In the genomic region with DNA sequence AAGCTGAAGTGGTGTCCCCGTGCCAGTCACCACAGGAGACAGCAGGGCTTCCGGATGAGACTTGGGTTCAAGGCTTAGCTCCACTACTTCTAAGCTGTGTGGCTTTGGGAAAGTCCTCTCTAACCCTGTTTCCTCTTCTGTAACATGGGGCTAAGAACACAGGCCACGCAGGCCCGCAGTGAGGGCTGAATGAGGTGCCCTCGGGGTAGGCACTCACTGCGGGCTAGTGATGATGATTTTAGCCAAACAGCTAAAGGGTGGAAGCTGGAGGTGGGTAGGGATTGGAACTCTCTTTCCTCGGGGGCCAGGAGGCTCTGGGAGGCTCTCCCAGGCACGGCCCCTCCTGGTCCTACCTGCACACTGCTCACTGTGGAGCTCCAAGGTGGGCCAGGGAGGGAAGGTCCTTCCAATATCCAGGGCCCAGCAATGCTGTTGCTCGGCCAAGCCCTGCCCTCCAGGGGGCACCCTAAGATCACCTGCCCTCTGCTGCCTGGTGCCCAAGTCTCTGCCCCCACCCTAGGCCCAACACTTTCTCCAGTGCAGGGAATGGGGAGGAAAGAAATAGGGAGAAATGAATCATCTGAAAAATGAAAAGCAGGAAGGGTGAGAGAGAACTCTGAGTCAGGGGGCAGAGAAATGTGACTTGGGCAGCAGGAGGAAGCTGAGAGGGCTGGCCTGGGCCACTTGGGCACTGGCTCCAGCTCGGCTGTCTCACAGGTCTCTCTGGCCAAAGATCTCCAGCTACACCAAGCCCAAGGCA, we compare ENCODE assay signal across 8 cellular contexts. TPM values are rescaled to one million over a fixed set of nuclear protein-coding genes. Genes with fewer than 3 reads are reported as not detected.
A peak's percentile ranks its signal among the peaks of the same experiment; 100 is the strongest.
DNase-seq lines count a peak whose midpoint lies in the region; ATAC-seq, FAIRE-seq and TF ChIP-seq lines count a peak whose summit lies in the region.

No MANE protein-coding gene starts in this region.

- H4K20me1 ChIP-seq in endothelial cell of umbilical vein (replicated peaks; ENCODE audit: control insufficient read depth, extremely low read depth, insufficient read depth, low read length) = no peaks in the 10 kb centered on the region

- no peak overlapping the region for H3K4me2 ChIP-seq in endothelial cell of umbilical vein (ENCODE audit: insufficient read depth, low read length)

- H3K9ac ChIP-seq in endothelial cell of umbilical vein (replicated peaks; ENCODE audit: extremely low read depth, insufficient read depth, low read length) = peak overlapping the region; percentile 28

- intact Hi-C loops in endothelial cell of umbilical vein (cut with micrococcal nuclease) (loop anchor here (1.0 kb wide), 6 partner anchors 9 to 193 kb away; partner anchors contain the start of gene TRAPPC3), uterus (cut with DNase I; ENCODE audit: low total_unique reads) (loop anchor here (5.0 kb wide), 1 partner anchor 80 kb away; no protein-coding TSS in a partner anchor)

- dilution Hi-C loops in endothelial cell of umbilical vein (cut with MboI; ENCODE audit: extremely low pct_ligation_motif_present, low sequenced_read_pairs) = no loop called here

- no peaks in the 10 kb centered on the region for H3K36me3 Mint-ChIP-seq in natural killer cell treated with Interleukin-12 subunit alpha and Interleukin-12 subunit beta and Interleukin-15 and Interleukin-18, amount 100 ng/mL, for 72 hours

- H3K9me3 Mint-ChIP-seq in natural killer cell treated with Interleukin-12 subunit alpha and Interleukin-12 subunit beta and Interleukin-15 and Interleukin-18, amount 100 ng/mL, for 72 hours = no peaks in the 10 kb centered on the region

- no peaks in the 10 kb centered on the region for H3K9me1 ChIP-seq in endothelial cell of umbilical vein (replicated peaks; ENCODE audit: control insufficient read depth, extremely low read depth, insufficient read depth, low read length)

- H3K4me1 Mint-ChIP-seq in natural killer cell treated with Interleukin-12 subunit alpha and Interleukin-12 subunit beta and Interleukin-15 and Interleukin-18, amount 100 ng/mL, for 72 hours (ENCODE audit: low read depth in 2 of 2) = peaks cover 3 to 15% of the 10 kb centered on the region in 2 donors

- H3K4me3 Mint-ChIP-seq in natural killer cell treated with Interleukin-12 subunit alpha and Interleukin-12 subunit beta and Interleukin-15 and Interleukin-18, amount 100 ng/mL, for 72 hours = no peak overlapping the region

- peak; percentile 49 for TF ChIP-seq POLR2A in endothelial cell of umbilical vein (IDR thresholded peaks at IDR 0.05; ENCODE audit: low read depth, low read length)
- no peak for TF ChIP-seq POLR2A in uterus (IDR thresholded peaks at IDR 0.05)

- H3K27me3 Mint-ChIP-seq in natural killer cell treated with Interleukin-12 subunit alpha and Interleukin-12 subunit beta and Interleukin-15 and Interleukin-18, amount 100 ng/mL, for 72 hours = no peaks in the 10 kb centered on the region

- H3K4me1 ChIP-seq in endothelial cell of umbilical vein (ENCODE audit: control insufficient read depth, extremely low read depth, insufficient read depth, low read length) (peaks cover 28% of the 10 kb centered on the region), uterus (no peaks in the 10 kb centered on the region)

- peak; percentile 99 for FAIRE-seq in endothelial cell of umbilical vein (lab: Jason Lieb, UNC)

- DNase-seq in EH (ENCODE audit: low read depth) (peak; percentile 90), LNCaP clone FGC (ENCODE audit: low read depth) (no peak), endothelial cell of umbilical vein (ENCODE audit: low read depth, low spot score) (peak; percentile 95), uterus (peak; percentile 40 to 43), NCI-H1436 treated with DMSO at 0.1 percent for 48 hours (lab: John Stamatoyannopoulos, UW) (no peak), GM19238 (ENCODE audit: insufficient read length, low spot score) (no peak)
- peak; percentile 63 for DNase-seq in activated CD4-positive, alpha-beta T cell treated with anti-CD3 and anti-CD28 coated beads, Interleukin-2, amount 50 U/mL, for 1 hour
- DNase-seq in natural killer cell treated with Interleukin-12 subunit alpha and Interleukin-12 subunit beta and Interleukin-15 and Interleukin-18, amount 100 ng/mL, for 72 hours (ENCODE audit: low spot score) = no peak

- TF ChIP-seq CTCF in LNCaP clone FGC (IDR thresholded peaks at IDR 0.05; ENCODE audit: control insufficient read depth, extremely low read depth, insufficient read depth) (peak; percentile 66), endothelial cell of umbilical vein (IDR thresholded peaks at IDR 0.05; ENCODE audit: extremely low read depth in 1 of 2, insufficient read depth in 1 of 2, low read depth in 1 of 2, low read length in 2 of 2) (peak; percentile 88 to 89), uterus (IDR thresholded peaks at IDR 0.05) (peak; percentile 36 to 73 (median 58))

- POLR2A ChIA-PET in endothelial cell of umbilical vein (lab: Charles Lee) = interaction anchor here (0.8 to 1.4 kb wide), 4 partner anchors 8 to 44 kb away, joined by 3 to 5 read pairs (median 4); no protein-coding TSS in a partner anchor

- CTCF ChIA-PET in endothelial cell of umbilical vein (lab: Charles Lee) = interaction anchor here (0.6 to 6.8 kb wide), 38 partner anchors 9 to 193 kb away, joined by 3 to 152 read pairs (median 6); partner anchors contain the start of genes EVA1B, LSM10, MRPS15 and OSCP1

- H3K9me3 ChIP-seq in endothelial cell of umbilical vein (replicated peaks; ENCODE audit: control insufficient read depth, insufficient read depth, low read length) (no peaks in the 10 kb centered on the region), uterus (no peaks in the 10 kb centered on the region)

- peak; percentile 62 to 71 for ATAC-seq in natural killer cell treated with Interleukin-12 subunit alpha and Interleukin-12 subunit beta and Interleukin-15 and Interleukin-18, amount 100 ng/mL, for 72 hours

- H3K79me2 ChIP-seq in endothelial cell of umbilical vein (ENCODE audit: control insufficient read depth, insufficient read depth, low read length) = no peaks in the 10 kb centered on the region

- BruUV-seq in endothelial cell of umbilical vein (replicated peaks; lab: Mats Ljungman, UMichigan) = no TSS peak

- H3K36me3 ChIP-seq in endothelial cell of umbilical vein (ENCODE audit: control insufficient read depth in 2 of 2, extremely low read depth in 1 of 2, insufficient read depth in 2 of 2, low read length in 2 of 2) (peaks cover 2 to 15% of the 10 kb centered on the region in 2 experiments), uterus (no peaks in the 10 kb centered on the region)

- H3K4me3 ChIP-seq in LNCaP clone FGC (ENCODE audit: low read depth, low read length) (no peak overlapping the region), endothelial cell of umbilical vein (replicated peaks in 1 of 3; ENCODE audit: insufficient read depth in 1 of 3, low read depth in 1 of 3, low read length in 3 of 3) (no peak overlapping the region), uterus (no peak overlapping the region)

- H3K27ac Mint-ChIP-seq in natural killer cell treated with Interleukin-12 subunit alpha and Interleukin-12 subunit beta and Interleukin-15 and Interleukin-18, amount 100 ng/mL, for 72 hours = no peak overlapping the region

- H2AFZ ChIP-seq in endothelial cell of umbilical vein (ENCODE audit: low read depth, low read length) = no peak overlapping the region

- H3K27me3 ChIP-seq in endothelial cell of umbilical vein (ENCODE audit: control insufficient read depth in 2 of 2, insufficient read depth in 2 of 2, low read length in 2 of 2) = no peaks in the 10 kb centered on the region
- H3K27me3 ChIP-seq in uterus = no peaks in the 10 kb centered on the region

- H3K27ac ChIP-seq in endothelial cell of umbilical vein (ENCODE audit: insufficient read depth, low read depth, low read length) (peak overlapping the region; percentile 85), uterus (no peak overlapping the region)

RNA-seq across cellular contexts. Expression of gene EVA1B, which starts 19.2 kb away (rescaled TPM):
- total RNA-seq in endothelial cell of umbilical vein = 63.2 and 64.7 TPM in 2 replicates
- 132 and 255 TPM in 2 replicates for polyA plus RNA-seq in endothelial cell of umbilical vein
- polyA plus RNA-seq in endothelial cell of umbilical vein (2011; cell fraction: cytosol; rRNA removed) = 42.8 and 79.0 TPM in 2 replicates
- polyA plus RNA-seq in endothelial cell of umbilical vein (2011; cell fraction: nucleus; rRNA removed) = 14.7 and 18.7 TPM in 2 replicates
- polyA plus RNA-seq in endothelial cell of umbilical vein (2012) = 37.9 and 66.8 TPM in 2 replicates
- 9.2 and 12.4 TPM in 2 replicates for polyA minus RNA-seq in endothelial cell of umbilical vein
- 3.6 TPM for polyA minus RNA-seq in endothelial cell of umbilical vein (2011; cell fraction: cytosol; rRNA and poly(A)+ RNA removed)
- polyA minus RNA-seq in endothelial cell of umbilical vein (2011; cell fraction: nucleus; rRNA and poly(A)+ RNA removed) = 2.0 and 3.8 TPM in 2 replicates
- total RNA-seq in natural killer cell treated with Interleukin-12 subunit alpha and Interleukin-12 subunit beta and Interleukin-15 and Interleukin-18, amount 100 ng/mL, for 72 hours = 1 to 10 TPM; 5.8 to 6.3 TPM
- total RNA-seq in uterus = 100 to 1,000 TPM in 1 of 4 donors, 10 to 100 TPM in 3; 20.9 to 122 (median 62.4) TPM

RNA-seq across cellular contexts. Expression of gene SH3D21, which starts 36.4 kb away (rescaled TPM):
- total RNA-seq in endothelial cell of umbilical vein = 5.1 and 7.2 TPM in 2 replicates
- 1.6 and 1.8 TPM in 2 replicates for polyA plus RNA-seq in endothelial cell of umbilical vein
- 0.72 and 0.76 TPM in 2 replicates for polyA plus RNA-seq in endothelial cell of umbilical vein (2011; cell fraction: cytosol; rRNA removed)
- 26.0 and 27.2 TPM in 2 replicates for polyA plus RNA-seq in endothelial cell of umbilical vein (2011; cell fraction: nucleus; rRNA removed)
- polyA plus RNA-seq in endothelial cell of umbilical vein (2012) = 3.2 and 4.3 TPM in 2 replicates
- 0.68 and 1.5 TPM in 2 replicates for polyA minus RNA-seq in endothelial cell of umbilical vein
- 0.61 TPM for polyA minus RNA-seq in endothelial cell of umbilical vein (2011; cell fraction: cytosol; rRNA and poly(A)+ RNA removed)
- 3.9 and 5.1 TPM in 2 replicates for polyA minus RNA-seq in endothelial cell of umbilical vein (2011; cell fraction: nucleus; rRNA and poly(A)+ RNA removed)
- total RNA-seq in natural killer cell treated with Interleukin-12 subunit alpha and Interleukin-12 subunit beta and Interleukin-15 and Interleukin-18, amount 100 ng/mL, for 72 hours = 10 to 100 TPM; 12.6 to 18.6 TPM
- total RNA-seq in uterus = 10 to 100 TPM in 2 of 4 donors, not detected in 2; 11.3 to 11.8 TPM

RNA-seq across cellular contexts. Expression of gene STK40, which starts 43.1 kb away (rescaled TPM):
- total RNA-seq in endothelial cell of umbilical vein (35.2 and 36.8 TPM in 2 replicates), uterus (10 to 100 TPM; 19.1 to 84.5 (median 44.0) TPM)
- polyA plus RNA-seq in endothelial cell of umbilical vein = 20.8 and 21.4 TPM in 2 replicates
- 19.7 and 22.9 TPM in 2 replicates for polyA plus RNA-seq in endothelial cell of umbilical vein (2011; cell fraction: cytosol; rRNA removed)
- 25.5 and 29.9 TPM in 2 replicates for polyA plus RNA-seq in endothelial cell of umbilical vein (2011; cell fraction: nucleus; rRNA removed)
- 13.3 and 14.5 TPM in 2 replicates for polyA plus RNA-seq in endothelial cell of umbilical vein (2012)
- 26.0 and 37.4 TPM in 2 replicates for polyA minus RNA-seq in endothelial cell of umbilical vein
- polyA minus RNA-seq in endothelial cell of umbilical vein (2011; cell fraction: cytosol; rRNA and poly(A)+ RNA removed) = 4.6 TPM
- 7.8 and 8.1 TPM in 2 replicates for polyA minus RNA-seq in endothelial cell of umbilical vein (2011; cell fraction: nucleus; rRNA and poly(A)+ RNA removed)
- 10 to 100 TPM; 58.2 to 76.1 TPM for total RNA-seq in natural killer cell treated with Interleukin-12 subunit alpha and Interleukin-12 subunit beta and Interleukin-15 and Interleukin-18, amount 100 ng/mL, for 72 hours

RNA-seq across cellular contexts. Expression of gene LSM10, which starts 55.1 kb away (rescaled TPM):
- total RNA-seq in endothelial cell of umbilical vein = 38.2 and 40.3 TPM in 2 replicates
- 76.9 and 98.5 TPM in 2 replicates for polyA plus RNA-seq in endothelial cell of umbilical vein
- 79.3 and 82.5 TPM in 2 replicates for polyA plus RNA-seq in endothelial cell of umbilical vein (2011; cell fraction: cytosol; rRNA removed)
- polyA plus RNA-seq in endothelial cell of umbilical vein (2011; cell fraction: nucleus; rRNA removed) = 19.2 and 23.5 TPM in 2 replicates
- polyA plus RNA-seq in endothelial cell of umbilical vein (2012) = 39.0 and 62.6 TPM in 2 replicates
- polyA minus RNA-seq in endothelial cell of umbilical vein = 35.9 and 40.8 TPM in 2 replicates
- 26.2 TPM for polyA minus RNA-seq in endothelial cell of umbilical vein (2011; cell fraction: cytosol; rRNA and poly(A)+ RNA removed)
- polyA minus RNA-seq in endothelial cell of umbilical vein (2011; cell fraction: nucleus; rRNA and poly(A)+ RNA removed) = 7.1 and 8.3 TPM in 2 replicates
- total RNA-seq in natural killer cell treated with Interleukin-12 subunit alpha and Interleukin-12 subunit beta and Interleukin-15 and Interleukin-18, amount 100 ng/mL, for 72 hours = 10 to 100 TPM; 56.6 to 58.1 TPM
- 10 to 100 TPM in 2 of 4 donors, 1 to 10 TPM in 2; 3.7 to 48.1 (median 15.1) TPM for total RNA-seq in uterus

Comparison
In these comparisons a context has a peak if more than half of its experiments do, and no peak if none do; other contexts are left out.
1. DNase-seq: peak in EH (single experiment), activated CD4-positive, alpha-beta T cell treated with anti-CD3 and anti-CD28 coated beads, Interleukin-2, amount 50 U/mL, for 1 hour (single experiment), endothelial cell of umbilical vein (single experiment) and uterus (2 of 2); none in LNCaP clone FGC (single experiment), natural killer cell treated with Interleukin-12 subunit alpha and Interleukin-12 subunit beta and Interleukin-15 and Interleukin-18, amount 100 ng/mL, for 72 hours (single experiment), NCI-H1436 treated with DMSO at 0.1 percent for 48 hours (single experiment) and GM19238 (single experiment).
2. Peak in every context shown above with its lines, with median percentiles within 50 percentile points of each other: CTCF ChIP-seq.